In genomic region chr2:135198481-135198880, GRCh38 we compare ENCODE assay signal across 21 cellular contexts.
"Had no signal": no experiment of that assay in that cellular context is flagged by ENCODE, and none has a peak within 500 bp of the region (broad histone marks: within the 10 kb centered on the region; RNA-seq: fewer than 3 reads in every experiment).

No MANE protein-coding gene starts in this region.

- H3K4me3 ChIP-seq: ascending aorta, body of pancreas, Peyer's patch had no signal

- H3K36me3 ChIP-seq: ascending aorta, Peyer's patch had no signal

- H3K9me3 ChIP-seq: ascending aorta, body of pancreas, Peyer's patch had no signal

- H3K27ac ChIP-seq: ascending aorta, body of pancreas, KMS-11, Peyer's patch had no signal

- DNase-seq: activated CD4-positive, alpha-beta T cell treated with anti-CD3 and anti-CD28 coated beads for 4 hours; activated CD8-positive, alpha-beta memory T cell treated with anti-CD3 and anti-CD28 coated beads, Interleukin-2, amount 50 U/mL, for 4 hours; activated CD8-positive, alpha-beta T cell treated with anti-CD3 and anti-CD28 coated beads for 36 hours; activated naive CD4-positive, alpha-beta T cell; activated T-cell treated with anti-CD3 and anti-CD28 coated beads, Interleukin-2, amount 50 U/mL, for 72 hours; body of pancreas; central memory CD4-positive, alpha-beta T cell; NCI-H1092; NCI-H1417; NCI-H1694; NCI-H2029; NCI-H2107; NCI-H510A treated with DMSO at 0.1 percent for 48 hours; NCI-H69; NK-92 treated with Interleukin-12 subunit alpha and Interleukin-12 subunit beta, amount 100 ng/mL, for 24 hours; OCI-M1; Peyer's patch; SHP77 had no signal

- ATAC-seq: activated CD4-positive, CD25-positive, alpha-beta regulatory T cell treated with anti-CD3 and anti-CD28 coated beads, Interleukin-2, amount 50 U/mL, for 24 hours; activated CD8-positive, alpha-beta T cell treated with anti-CD3 and anti-CD28 coated beads for 36 hours; activated T-cell treated with anti-CD3 and anti-CD28 coated beads, Interleukin-2, amount 50 U/mL, for 72 hours; body of pancreas had no signal

- H3K27me3 ChIP-seq: ascending aorta, body of pancreas, Peyer's patch had no signal

- H3K4me1 ChIP-seq: ascending aorta, body of pancreas, Peyer's patch had no signal
